In the genomic region with DNA sequence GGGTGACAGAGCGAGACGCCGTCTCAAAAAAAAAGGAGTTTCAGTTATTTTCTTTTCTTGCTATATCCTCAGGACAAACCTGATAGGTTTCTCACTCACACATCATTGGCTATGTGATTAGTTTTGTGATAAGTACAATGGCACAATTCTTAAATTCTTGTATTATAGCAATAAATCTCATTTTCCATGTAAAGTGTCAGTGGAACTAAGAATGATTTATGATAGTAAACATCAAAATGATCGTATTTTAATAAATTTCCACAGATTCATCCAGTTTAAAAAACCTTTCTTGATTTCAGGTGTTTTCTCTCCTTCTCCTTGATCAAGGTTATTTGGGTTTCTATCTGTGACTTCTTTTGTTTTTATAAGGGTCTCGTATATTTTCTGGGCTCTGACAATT, we compare ENCODE assay signal across 2 cellular contexts.
TF ChIP-seq lines count a peak whose summit lies in the region.

No MANE protein-coding gene starts in this region.

TF ChIP-seq in HEK293T, 16 proteins besides CTCF, POLR2A, EP300 and RAD21:
- TF ChIP-seq SUZ12 (IDR thresholded peaks at IDR 0.05): no peak
- TF ChIP-seq, protein P1, sequence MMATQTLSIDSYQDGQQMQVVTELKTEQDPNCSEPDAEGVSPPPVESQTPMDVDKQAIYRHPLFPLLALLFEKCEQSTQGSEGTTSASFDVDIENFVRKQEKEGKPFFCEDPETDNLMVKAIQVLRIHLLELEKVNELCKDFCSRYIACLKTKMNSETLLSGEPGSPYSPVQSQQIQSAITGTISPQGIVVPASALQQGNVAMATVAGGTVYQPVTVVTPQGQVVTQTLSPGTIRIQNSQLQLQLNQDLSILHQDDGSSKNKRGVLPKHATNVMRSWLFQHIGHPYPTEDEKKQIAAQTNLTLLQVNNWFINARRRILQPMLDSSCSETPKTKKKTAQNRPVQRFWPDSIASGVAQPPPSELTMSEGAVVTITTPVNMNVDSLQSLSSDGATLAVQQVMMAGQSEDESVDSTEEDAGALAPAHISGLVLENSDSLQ (IDR thresholded peaks at IDR 0.05): peak; percentile 72

TF ChIP-seq in K562, 482 proteins besides CTCF, POLR2A, EP300 and RAD21:
- TF ChIP-seq GTF2F1 (IDR thresholded peaks at IDR 0.05; ENCODE audit: low read depth, low read length) (no peak), MEF2D (tag; conservative IDR thresholded peaks at IDR 0.05; ENCODE audit: low read depth) (no peak), BHLHE40 (IDR thresholded peaks at IDR 0.05; ENCODE audit: low read length) (no peak), USF2 (CRISPR knock-in tag; IDR thresholded peaks at IDR 0.05) (no peak), ZNF140 (CRISPR knock-in tag; IDR thresholded peaks at IDR 0.05) (no peak), CHCHD3 (CRISPR knock-in tag; IDR thresholded peaks at IDR 0.05) (no peak), MEIS2 (IDR thresholded peaks at IDR 0.05; ENCODE audit: partially characterized antibody) (peak; percentile 53), SMAD3 (CRISPR knock-in tag; conservative IDR thresholded peaks at IDR 0.05) (no peak), NCOA2 (IDR thresholded peaks at IDR 0.05; ENCODE audit: partially characterized antibody in 2 of 2) (no peak), ZNF766 (CRISPR knock-in tag; conservative IDR thresholded peaks at IDR 0.05) (no peak), ZNF280A (IDR thresholded peaks at IDR 0.05; ENCODE audit: low read depth, partially characterized antibody) (no peak), SNRNP70 (optimal IDR thresholded peaks at IDR 0.05; ENCODE audit: low read depth, low read length) (no peak), ZNF184 (CRISPR knock-in tag; IDR thresholded peaks at IDR 0.05) (no peak), IRF2 (CRISPR knock-in tag; IDR thresholded peaks at IDR 0.05) (no peak), ZBTB1 (CRISPR knock-in tag; IDR thresholded peaks at IDR 0.05; ENCODE audit: borderline replicate concordance, low read depth) (no peak)
- TF ChIP-seq, protein P2, sequence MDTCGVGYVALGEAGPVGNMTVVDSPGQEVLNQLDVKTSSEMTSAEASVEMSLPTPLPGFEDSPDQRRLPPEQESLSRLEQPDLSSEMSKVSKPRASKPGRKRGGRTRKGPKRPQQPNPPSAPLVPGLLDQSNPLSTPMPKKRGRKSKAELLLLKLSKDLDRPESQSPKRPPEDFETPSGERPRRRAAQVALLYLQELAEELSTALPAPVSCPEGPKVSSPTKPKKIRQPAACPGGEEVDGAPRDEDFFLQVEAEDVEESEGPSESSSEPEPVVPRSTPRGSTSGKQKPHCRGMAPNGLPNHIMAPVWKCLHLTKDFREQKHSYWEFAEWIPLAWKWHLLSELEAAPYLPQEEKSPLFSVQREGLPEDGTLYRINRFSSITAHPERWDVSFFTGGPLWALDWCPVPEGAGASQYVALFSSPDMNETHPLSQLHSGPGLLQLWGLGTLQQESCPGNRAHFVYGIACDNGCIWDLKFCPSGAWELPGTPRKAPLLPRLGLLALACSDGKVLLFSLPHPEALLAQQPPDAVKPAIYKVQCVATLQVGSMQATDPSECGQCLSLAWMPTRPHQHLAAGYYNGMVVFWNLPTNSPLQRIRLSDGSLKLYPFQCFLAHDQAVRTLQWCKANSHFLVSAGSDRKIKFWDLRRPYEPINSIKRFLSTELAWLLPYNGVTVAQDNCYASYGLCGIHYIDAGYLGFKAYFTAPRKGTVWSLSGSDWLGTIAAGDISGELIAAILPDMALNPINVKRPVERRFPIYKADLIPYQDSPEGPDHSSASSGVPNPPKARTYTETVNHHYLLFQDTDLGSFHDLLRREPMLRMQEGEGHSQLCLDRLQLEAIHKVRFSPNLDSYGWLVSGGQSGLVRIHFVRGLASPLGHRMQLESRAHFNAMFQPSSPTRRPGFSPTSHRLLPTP (IDR thresholded peaks at IDR 0.05; ENCODE audit: borderline replicate concordance, extremely low read depth, insufficient read length): no peak
- TF ChIP-seq, protein P1 (IDR thresholded peaks at IDR 0.05): peak; percentile 59
- TF ChIP-seq, protein P3, sequence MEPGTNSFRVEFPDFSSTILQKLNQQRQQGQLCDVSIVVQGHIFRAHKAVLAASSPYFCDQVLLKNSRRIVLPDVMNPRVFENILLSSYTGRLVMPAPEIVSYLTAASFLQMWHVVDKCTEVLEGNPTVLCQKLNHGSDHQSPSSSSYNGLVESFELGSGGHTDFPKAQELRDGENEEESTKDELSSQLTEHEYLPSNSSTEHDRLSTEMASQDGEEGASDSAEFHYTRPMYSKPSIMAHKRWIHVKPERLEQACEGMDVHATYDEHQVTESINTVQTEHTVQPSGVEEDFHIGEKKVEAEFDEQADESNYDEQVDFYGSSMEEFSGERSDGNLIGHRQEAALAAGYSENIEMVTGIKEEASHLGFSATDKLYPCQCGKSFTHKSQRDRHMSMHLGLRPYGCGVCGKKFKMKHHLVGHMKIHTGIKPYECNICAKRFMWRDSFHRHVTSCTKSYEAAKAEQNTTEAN (CRISPR knock-in tag; IDR thresholded peaks at IDR 0.05): no peak
- TF ChIP-seq, protein P4, sequence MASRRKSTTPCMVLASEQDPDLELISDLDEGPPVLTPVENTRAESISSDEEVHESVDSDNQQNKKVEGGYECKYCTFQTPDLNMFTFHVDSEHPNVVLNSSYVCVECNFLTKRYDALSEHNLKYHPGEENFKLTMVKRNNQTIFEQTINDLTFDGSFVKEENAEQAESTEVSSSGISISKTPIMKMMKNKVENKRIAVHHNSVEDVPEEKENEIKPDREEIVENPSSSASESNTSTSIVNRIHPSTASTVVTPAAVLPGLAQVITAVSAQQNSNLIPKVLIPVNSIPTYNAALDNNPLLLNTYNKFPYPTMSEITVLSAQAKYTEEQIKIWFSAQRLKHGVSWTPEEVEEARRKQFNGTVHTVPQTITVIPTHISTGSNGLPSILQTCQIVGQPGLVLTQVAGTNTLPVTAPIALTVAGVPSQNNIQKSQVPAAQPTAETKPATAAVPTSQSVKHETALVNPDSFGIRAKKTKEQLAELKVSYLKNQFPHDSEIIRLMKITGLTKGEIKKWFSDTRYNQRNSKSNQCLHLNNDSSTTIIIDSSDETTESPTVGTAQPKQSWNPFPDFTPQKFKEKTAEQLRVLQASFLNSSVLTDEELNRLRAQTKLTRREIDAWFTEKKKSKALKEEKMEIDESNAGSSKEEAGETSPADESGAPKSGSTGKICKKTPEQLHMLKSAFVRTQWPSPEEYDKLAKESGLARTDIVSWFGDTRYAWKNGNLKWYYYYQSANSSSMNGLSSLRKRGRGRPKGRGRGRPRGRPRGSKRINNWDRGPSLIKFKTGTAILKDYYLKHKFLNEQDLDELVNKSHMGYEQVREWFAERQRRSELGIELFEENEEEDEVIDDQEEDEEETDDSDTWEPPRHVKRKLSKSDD (conservative IDR thresholded peaks at IDR 0.05; ENCODE audit: low read length): no peak
- TF ChIP-seq, protein P5, sequence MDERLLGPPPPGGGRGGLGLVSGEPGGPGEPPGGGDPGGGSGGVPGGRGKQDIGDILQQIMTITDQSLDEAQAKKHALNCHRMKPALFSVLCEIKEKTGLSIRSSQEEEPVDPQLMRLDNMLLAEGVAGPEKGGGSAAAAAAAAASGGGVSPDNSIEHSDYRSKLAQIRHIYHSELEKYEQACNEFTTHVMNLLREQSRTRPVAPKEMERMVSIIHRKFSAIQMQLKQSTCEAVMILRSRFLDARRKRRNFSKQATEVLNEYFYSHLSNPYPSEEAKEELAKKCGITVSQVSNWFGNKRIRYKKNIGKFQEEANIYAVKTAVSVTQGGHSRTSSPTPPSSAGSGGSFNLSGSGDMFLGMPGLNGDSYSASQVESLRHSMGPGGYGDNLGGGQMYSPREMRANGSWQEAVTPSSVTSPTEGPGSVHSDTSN (CRISPR knock-in tag; IDR thresholded peaks at IDR 0.05; ENCODE audit: low read depth): no peak
- TF ChIP-seq, protein P5 (tag; conservative IDR thresholded peaks at IDR 0.05; ENCODE audit: low read depth): peak; percentile 39; the same call in 1 of the 2 replicates
